ENCODE assay signal across 1 cellular context in genomic region chr7:97018775-97019535, GRCh38.
TF ChIP-seq lines count a peak whose summit lies in the region.

No MANE protein-coding gene starts in this region.

TF ChIP-seq in H1, 55 proteins besides CTCF, POLR2A, EP300 and RAD21:
- TF ChIP-seq POLR2AphosphoS5 (IDR thresholded peaks at IDR 0.05; ENCODE audit: low read depth, low read length) (no peak), SUZ12 (IDR thresholded peaks at IDR 0.05; ENCODE audit: low read length) (peak; percentile 24), CBX8 (IDR thresholded peaks at IDR 0.05; ENCODE audit: borderline replicate concordance, low read depth, low read length) (peak; percentile 85; the same call in 1 of the 2 replicates), BRCA1 (IDR thresholded peaks at IDR 0.05; ENCODE audit: low read depth, low read length) (no peak), RNF2 (IDR thresholded peaks at IDR 0.05; ENCODE audit: borderline replicate concordance, low read depth, low read length, missing control alignments, poor library complexity, severe bottlenecking) (peak; percentile 98), EZH2 (IDR thresholded peaks at IDR 0.05; ENCODE audit: low read depth, low read length, severe bottlenecking) (peak; percentile 72)
